2 cellular contexts compared by ENCODE assay signal in genomic region chr12:50164963-50165362, GRCh38.
TF ChIP-seq lines count a peak whose summit lies in the region.

No MANE protein-coding gene starts in this region.

TF ChIP-seq in SK-N-SH, 30 proteins besides CTCF, POLR2A, EP300 and RAD21 (continued from another document):
- no peak for TF ChIP-seq GABPA (IDR thresholded peaks at IDR 0.05; ENCODE audit: low read depth)
- no peak for TF ChIP-seq POLR2AphosphoS5 (IDR thresholded peaks at IDR 0.05; ENCODE audit: low read depth, low read length)
- TF ChIP-seq YY1 (IDR thresholded peaks at IDR 0.05; ENCODE audit: low read depth), result no peak
- TF ChIP-seq REST (IDR thresholded peaks at IDR 0.05; ENCODE audit: low read depth, low read length), result no peak
- TF ChIP-seq TEAD4 (IDR thresholded peaks at IDR 0.05; ENCODE audit: borderline replicate concordance, insufficient read depth), result no peak
- TF ChIP-seq RXRA (IDR thresholded peaks at IDR 0.05; ENCODE audit: borderline replicate concordance, low read depth), result no peak
- no peak for TF ChIP-seq CHD2 (IDR thresholded peaks at IDR 0.05; ENCODE audit: low read length, partially characterized antibody)
- TF ChIP-seq JUND (IDR thresholded peaks at IDR 0.05), result no peak
- TF ChIP-seq IRF3 (IDR thresholded peaks at IDR 0.05; ENCODE audit: low read depth, low read length), result no peak
- TF ChIP-seq USF1 (IDR thresholded peaks at IDR 0.05; ENCODE audit: borderline replicate concordance, low read depth), result no peak
- no peak for TF ChIP-seq MXI1 (IDR thresholded peaks at IDR 0.05; ENCODE audit: low read depth, low read length)
TF ChIP-seq in SK-N-SH: peak in this region for 0.

TF ChIP-seq in SK-N-SH treated with all-trans-retinoic acid at 6 μM for 48 hours, 23 proteins besides CTCF, POLR2A, EP300 and RAD21 (continued from another document):
- TF ChIP-seq TSHZ2 (CRISPR knock-in tag; IDR thresholded peaks at IDR 0.05) (no peak), ESRRG (CRISPR knock-in tag; IDR thresholded peaks at IDR 0.05) (no peak), ZFP3 (CRISPR knock-in tag; IDR thresholded peaks at IDR 0.05) (no peak), ZC3H10 (CRISPR knock-in tag; IDR thresholded peaks at IDR 0.05) (no peak), ZFP30 (CRISPR knock-in tag; IDR thresholded peaks at IDR 0.05) (no peak), PATZ1 (CRISPR knock-in tag; IDR thresholded peaks at IDR 0.05; ENCODE audit: borderline replicate concordance) (no peak)
